In genomic region chr2:179049203-179049545, GRCh38 we compare ENCODE assay signal across 9 cellular contexts. TPM values are rescaled to one million over a fixed set of nuclear protein-coding genes. Genes with fewer than 3 reads are reported as not detected.
DNase-seq lines count a peak whose midpoint lies in the region; ATAC-seq and TF ChIP-seq lines count a peak whose summit lies in the region.
"Had no signal": no experiment of that assay in that cellular context is flagged by ENCODE, and none has a peak within 500 bp of the region (broad histone marks: within the 10 kb centered on the region; RNA-seq: fewer than 3 reads in every experiment).

No MANE protein-coding gene starts in this region.

- peak overlapping the region; percentile 77 for H3K27ac Mint-ChIP-seq in stimulated activated naive CD8-positive, alpha-beta T cell treated with anti-CD3 and anti-CD28 coated beads, Interleukin-15, Interleukin-2, amounts not matched to agents 100 ng/mL and 50 ng/mL, for 24 hours
- no peak overlapping the region for H3K27ac Mint-ChIP-seq in HFFc6

- ATAC-seq in HG03095 (IDR thresholded peaks at IDR 0.05; ENCODE audit: unreplicated experiment): peak; percentile 45
- ATAC-seq in body of pancreas: peak; percentile 29

- H3K4me3 Mint-ChIP-seq in stimulated activated naive CD8-positive, alpha-beta T cell treated with anti-CD3 and anti-CD28 coated beads, Interleukin-15, Interleukin-2, amounts not matched to agents 100 ng/mL and 50 ng/mL, for 24 hours: peak overlapping the region; percentile 83
- H3K4me3 Mint-ChIP-seq in HFFc6: no peak overlapping the region; the same call in 1 of the 2 replicates

- H3K4me3 ChIP-seq in body of pancreas (no peak overlapping the region), lower leg skin (ENCODE audit: low read depth, poor library complexity, severe bottlenecking) (no peak overlapping the region)

- no peaks in the 10 kb centered on the region for H3K27me3 ChIP-seq in body of pancreas

- H3K27ac ChIP-seq in body of pancreas: peak overlapping the region in 3 of 4 donors; percentile 24 to 82 (median 72)
- H3K27ac ChIP-seq: 22Rv1 had no signal

- H3K9me3 Mint-ChIP-seq in stimulated activated naive CD8-positive, alpha-beta T cell treated with anti-CD3 and anti-CD28 coated beads, Interleukin-15, Interleukin-2, amounts not matched to agents 100 ng/mL and 50 ng/mL, for 24 hours: no peaks in the 10 kb centered on the region
- H3K9me3 Mint-ChIP-seq in HFFc6: no peaks in the 10 kb centered on the region

- peaks cover 11% of the 10 kb centered on the region for H3K4me1 ChIP-seq in body of pancreas

- intact Hi-C loops in body of pancreas (cut with DNase I) (no loop called here), lower leg skin (cut with DNase I; ENCODE audit: low total_unique reads) (no loop called here)

- H3K27me3 Mint-ChIP-seq in stimulated activated naive CD8-positive, alpha-beta T cell treated with anti-CD3 and anti-CD28 coated beads, Interleukin-15, Interleukin-2, amounts not matched to agents 100 ng/mL and 50 ng/mL, for 24 hours: no peaks in the 10 kb centered on the region
- H3K27me3 Mint-ChIP-seq in HFFc6 (ENCODE audit: insufficient read depth): peaks cover 2% of the 10 kb centered on the region

- TF ChIP-seq POLR2A in body of pancreas (IDR thresholded peaks at IDR 0.05): no peak
- no peak for TF ChIP-seq POLR2A in lower leg skin (IDR thresholded peaks at IDR 0.05)

- H3K36me3 Mint-ChIP-seq in stimulated activated naive CD8-positive, alpha-beta T cell treated with anti-CD3 and anti-CD28 coated beads, Interleukin-15, Interleukin-2, amounts not matched to agents 100 ng/mL and 50 ng/mL, for 24 hours (ENCODE audit: low read depth): peaks cover 7% of the 10 kb centered on the region
- H3K36me3 Mint-ChIP-seq in HFFc6 (ENCODE audit: low read depth): no peaks in the 10 kb centered on the region

- H3K4me1 Mint-ChIP-seq in stimulated activated naive CD8-positive, alpha-beta T cell treated with anti-CD3 and anti-CD28 coated beads, Interleukin-15, Interleukin-2, amounts not matched to agents 100 ng/mL and 50 ng/mL, for 24 hours (ENCODE audit: low read depth): peaks cover 57% of the 10 kb centered on the region
- H3K4me1 Mint-ChIP-seq in HFFc6 (ENCODE audit: low read depth): peaks cover 6% of the 10 kb centered on the region; the same call in 1 of the 2 replicates

- DNase-seq in DMS153 treated with DMSO at 0.1 percent for 48 hours (lab: John Stamatoyannopoulos, UW; ENCODE audit: unreplicated experiment): peak; percentile 51
- no peak for DNase-seq in DMS153 (lab: John Stamatoyannopoulos, UW)
- DNase-seq in body of pancreas: no peak
- no peak for DNase-seq in NCI-H187 treated with DMSO at 0.1 percent for 48 hours (lab: John Stamatoyannopoulos, UW)
- no peak for DNase-seq in HFFc6
- DNase-seq in lower leg skin (ENCODE audit: low spot score in 2 of 2): no peak

- H3K36me3 ChIP-seq in body of pancreas (replicated peaks in 1 of 2; ENCODE audit: insufficient read depth in 1 of 2, low read depth in 2 of 2): no peaks in the 10 kb centered on the region

- no peak for TF ChIP-seq CTCF in body of pancreas (IDR thresholded peaks at IDR 0.05)
- TF ChIP-seq CTCF in HFFc6 (IDR thresholded peaks at IDR 0.05): no peak
- TF ChIP-seq CTCF in lower leg skin (IDR thresholded peaks at IDR 0.05): no peak

- H3K9me3 ChIP-seq in body of pancreas: no peaks in the 10 kb centered on the region

- 48 to 60% methylated on average over 4 of the region's 4 CpGs for WGBS in body of pancreas, 2 donors
- WGBS in lower leg skin, 2 donors: 53 to 56% methylated on average over 4 of the region's 4 CpGs

RNA-seq across cellular contexts. Expression of gene CCDC141, which starts 0.8 kb away (rescaled TPM):
- total RNA-seq in body of pancreas (10 to 100 TPM; 13.7 to 19.4 TPM), lower leg skin (under 1 TPM in 3 of 4 donors, not detected in 1; 0.15 to 0.71 (median 0.17) TPM)
- total RNA-seq in HFFc6 (2021; fragmentation: NEBNext Ultra II Directional; extraction: Animal tissue kit (Norgen Biotek cat#: 25700)): under 1 TPM in 2 of 6 experiments, not detected in 4; 0.03 to 0.05 TPM

Comparison
In these comparisons a context has a peak if more than half of its experiments do, and no peak if none do; other contexts are left out.
1. RNA of gene CCDC141, which starts 0.8 kb away (total RNA-seq): 13.7 to 19.4 TPM in body of pancreas; 0.15 to 0.71 TPM in lower leg skin and 0.03 to 0.05 TPM in HFFc6; every median in the first group is over 4 times any median in the second.